Comparison of ENCODE assay signal across 30 cellular contexts in genomic region chr4:10738826-10739489, GRCh38. TPM values are rescaled to one million over a fixed set of nuclear protein-coding genes. Genes with fewer than 3 reads are reported as not detected.
DNase-seq lines count a peak whose midpoint lies in the region; ATAC-seq, FAIRE-seq and TF ChIP-seq lines count a peak whose summit lies in the region.
"Had no signal": no experiment of that assay in that cellular context is flagged by ENCODE, and none has a peak within 500 bp of the region (broad histone marks: within the 10 kb centered on the region; RNA-seq: fewer than 3 reads in every experiment).

No MANE protein-coding gene starts in this region.

- DNase-seq in NCI-H748 (lab: John Stamatoyannopoulos, UW; ENCODE audit: unreplicated experiment), result peak; percentile 30
- no peak for DNase-seq in NCI-H748 treated with DMSO at 0.1 percent for 48 hours (lab: John Stamatoyannopoulos, UW)
- no peak for DNase-seq in GM18507 (ENCODE audit: extremely low spot score, insufficient read length, low read depth)
- no peak for DNase-seq in activated T-helper 2 cell treated with anti-CD3 and anti-CD28 coated beads, Interferon-gamma antibody, Interleukin-2, Interleukin-4, amounts not matched to agents 10 μg/mL and 5 μg/mL and 100 μg/mL, durations not matched to agents 14 hours and 24 hours and 36 hours (ENCODE audit: low spot score)
- DNase-seq in epithelial cell of esophagus (ENCODE audit: low read depth), result peak; percentile 37
- DNase-seq in NCI-H1930 (lab: John Stamatoyannopoulos, UW), result no peak
- no peak for DNase-seq in activated T-cell treated with anti-CD3 and anti-CD28 coated beads, Interleukin-2, amount 50 U/mL, for 24 hours
- DNase-seq: activated CD4-positive, alpha-beta T cell treated with anti-CD3 and anti-CD28 coated beads, Interleukin-2, amount 50 U/mL, for 1 hour; activated CD8-positive, alpha-beta memory T cell treated with anti-CD3 and anti-CD28 coated beads, Interleukin-2, amount 50 U/mL, for 4 hours; effector memory CD4-positive, alpha-beta T cell; foreskin melanocyte; left ventricle myocardium inferior; midbrain; natural killer cell; NCI-H1417 treated with DMSO at 0.1 percent for 48 hours; NCI-H774; stimulated activated CD4-positive, alpha-beta T cell treated with anti-CD3 and anti-CD28 coated beads, Interleukin-2, amount 100 ng/mL, for 48 hours; T1000; uterus had no signal

- no peak for ATAC-seq in GM18505 (IDR thresholded peaks at IDR 0.05; ENCODE audit: unreplicated experiment)
- ATAC-seq: activated T-helper 17 cell treated with anti-CD3 and anti-CD28 coated beads, Interleukin-2, amount 50 U/mL, for 72 hours; esophagus mucosa; natural killer cell; SK-N-SH treated with all-trans-retinoic acid at 6 μM for 48 hours; stimulated activated effector memory CD8-positive, alpha-beta T cell treated with anti-CD3 and anti-CD28 coated beads, Interleukin-12 subunit alpha, Interleukin-12 subunit beta, amount 100 ng/mL, for 72 hours had no signal

- peak overlapping the region; percentile 48 for H3K27ac Mint-ChIP-seq in activated T-helper 2 cell treated with anti-CD3 and anti-CD28 coated beads, Interferon-gamma antibody, Interleukin-2, Interleukin-4, amounts not matched to agents 10 μg/mL and 5 μg/mL and 100 μg/mL, durations not matched to agents 14 hours and 24 hours and 36 hours
- H3K27ac Mint-ChIP-seq in activated T-cell treated with anti-CD3 and anti-CD28 coated beads, Interleukin-2, amount 50 U/mL, for 24 hours, result no peak overlapping the region
- H3K27ac Mint-ChIP-seq: activated naive CD8-positive, alpha-beta T cell; activated T-helper 17 cell treated with anti-CD3 and anti-CD28 coated beads, Interleukin-2, amount 50 U/mL, for 72 hours; natural killer cell; stimulated activated effector memory CD8-positive, alpha-beta T cell treated with anti-CD3 and anti-CD28 coated beads, Interleukin-12 subunit alpha, Interleukin-12 subunit beta, amount 100 ng/mL, for 72 hours had no signal

- intact Hi-C loops in activated T-helper 2 cell treated with anti-CD3 and anti-CD28 coated beads, Interferon-gamma antibody, Interleukin-2, Interleukin-4, amounts not matched to agents 10 μg/mL and 5 μg/mL and 100 μg/mL, durations not matched to agents 14 hours and 24 hours and 36 hours (cut with micrococcal nuclease), result loop anchor here (10.0 kb wide), 1 partner anchor 1134 kb away; no protein-coding TSS in a partner anchor

- peaks cover 50% of the 10 kb centered on the region for H3K4me1 Mint-ChIP-seq in activated T-helper 2 cell treated with anti-CD3 and anti-CD28 coated beads, Interferon-gamma antibody, Interleukin-2, Interleukin-4, amounts not matched to agents 10 μg/mL and 5 μg/mL and 100 μg/mL, durations not matched to agents 14 hours and 24 hours and 36 hours (ENCODE audit: low read depth)
- H3K4me1 Mint-ChIP-seq in activated T-cell treated with anti-CD3 and anti-CD28 coated beads, Interleukin-2, amount 50 U/mL, for 24 hours (ENCODE audit: low read depth), result peaks cover 10% of the 10 kb centered on the region
- H3K4me1 Mint-ChIP-seq: activated T-helper 17 cell treated with anti-CD3 and anti-CD28 coated beads, Interleukin-2, amount 50 U/mL, for 72 hours; natural killer cell had no signal

- no peak for TF ChIP-seq POLR2A in GM18505 (IDR thresholded peaks at IDR 0.05; ENCODE audit: borderline replicate concordance, extremely low read depth, insufficient read depth, insufficient read length)

- H3K27me3 Mint-ChIP-seq in activated T-helper 2 cell treated with anti-CD3 and anti-CD28 coated beads, Interferon-gamma antibody, Interleukin-2, Interleukin-4, amounts not matched to agents 10 μg/mL and 5 μg/mL and 100 μg/mL, durations not matched to agents 14 hours and 24 hours and 36 hours (ENCODE audit: low read depth), result no peaks in the 10 kb centered on the region
- peaks cover 2% of the 10 kb centered on the region for H3K27me3 Mint-ChIP-seq in activated T-cell treated with anti-CD3 and anti-CD28 coated beads, Interleukin-2, amount 50 U/mL, for 24 hours
- H3K27me3 Mint-ChIP-seq: activated naive CD8-positive, alpha-beta T cell; activated T-helper 17 cell treated with anti-CD3 and anti-CD28 coated beads, Interleukin-2, amount 50 U/mL, for 72 hours; brain had no signal

- H3K36me3 Mint-ChIP-seq in activated T-helper 2 cell treated with anti-CD3 and anti-CD28 coated beads, Interferon-gamma antibody, Interleukin-2, Interleukin-4, amounts not matched to agents 10 μg/mL and 5 μg/mL and 100 μg/mL, durations not matched to agents 14 hours and 24 hours and 36 hours (ENCODE audit: low read depth), result peaks cover 14% of the 10 kb centered on the region
- no peaks in the 10 kb centered on the region for H3K36me3 Mint-ChIP-seq in activated T-cell treated with anti-CD3 and anti-CD28 coated beads, Interleukin-2, amount 50 U/mL, for 24 hours (ENCODE audit: low read depth)
- H3K36me3 Mint-ChIP-seq: activated naive CD8-positive, alpha-beta T cell; brain; natural killer cell; stimulated activated effector memory CD8-positive, alpha-beta T cell treated with anti-CD3 and anti-CD28 coated beads, Interleukin-12 subunit alpha, Interleukin-12 subunit beta, amount 100 ng/mL, for 72 hours had no signal

- FAIRE-seq in GM18507 (lab: Jason Lieb, UNC), result peak; percentile 69
- FAIRE-seq: A204.1, colon had no signal

- peak overlapping the region; percentile 35 for H3K4me3 Mint-ChIP-seq in activated T-helper 2 cell treated with anti-CD3 and anti-CD28 coated beads, Interferon-gamma antibody, Interleukin-2, Interleukin-4, amounts not matched to agents 10 μg/mL and 5 μg/mL and 100 μg/mL, durations not matched to agents 14 hours and 24 hours and 36 hours (ENCODE audit: low read depth)
- H3K4me3 Mint-ChIP-seq in activated T-cell treated with anti-CD3 and anti-CD28 coated beads, Interleukin-2, amount 50 U/mL, for 24 hours, result no peak overlapping the region
- H3K4me3 Mint-ChIP-seq: activated naive CD8-positive, alpha-beta T cell; activated T-helper 17 cell treated with anti-CD3 and anti-CD28 coated beads, Interleukin-2, amount 50 U/mL, for 72 hours; brain; natural killer cell; stimulated activated effector memory CD8-positive, alpha-beta T cell treated with anti-CD3 and anti-CD28 coated beads, Interleukin-12 subunit alpha, Interleukin-12 subunit beta, amount 100 ng/mL, for 72 hours had no signal

- peaks cover 6% of the 10 kb centered on the region for H3K9me3 Mint-ChIP-seq in activated T-helper 2 cell treated with anti-CD3 and anti-CD28 coated beads, Interferon-gamma antibody, Interleukin-2, Interleukin-4, amounts not matched to agents 10 μg/mL and 5 μg/mL and 100 μg/mL, durations not matched to agents 14 hours and 24 hours and 36 hours
- H3K9me3 Mint-ChIP-seq in activated T-cell treated with anti-CD3 and anti-CD28 coated beads, Interleukin-2, amount 50 U/mL, for 24 hours, result no peaks in the 10 kb centered on the region
- H3K9me3 Mint-ChIP-seq: natural killer cell; stimulated activated effector memory CD8-positive, alpha-beta T cell treated with anti-CD3 and anti-CD28 coated beads, Interleukin-12 subunit alpha, Interleukin-12 subunit beta, amount 100 ng/mL, for 72 hours had no signal

- no peak overlapping the region for H3K4me3 ChIP-seq in epithelial cell of esophagus (ENCODE audit: low read length)
- H3K4me3 ChIP-seq: left ventricle myocardium inferior, thoracic aorta, uterus had no signal

- TF ChIP-seq CTCF in epithelial cell of esophagus (IDR thresholded peaks at IDR 0.05; ENCODE audit: insufficient read depth, low read depth, low read length, missing control alignments), result no peak

RNA-seq across cellular contexts. Expression of gene CLNK, which starts 54.4 kb away (rescaled TPM):
- 0.89 and 1.3 TPM in 2 replicates for total RNA-seq in activated T-helper 2 cell treated with anti-CD3 and anti-CD28 coated beads, Interferon-gamma antibody, Interleukin-2, Interleukin-4, amounts not matched to agents 10 μg/mL and 5 μg/mL and 100 μg/mL, durations not matched to agents 14 hours and 24 hours and 36 hours
- total RNA-seq: activated T-helper 17 cell treated with anti-CD3 and anti-CD28 coated beads, Interleukin-2, amount 50 U/mL, for 72 hours; left ventricle myocardium inferior; osteoblast; thoracic aorta; uterus had no signal

Comparison
In these comparisons a context has a peak if more than half of its experiments do, and no peak if none do; other contexts are left out.
1. DNase-seq: peak in NCI-H748 (single experiment) and epithelial cell of esophagus (single experiment); none in NCI-H748 treated with DMSO at 0.1 percent for 48 hours (single experiment), GM18507 (single experiment), activated T-helper 2 cell treated with anti-CD3 and anti-CD28 coated beads, Interferon-gamma antibody, Interleukin-2, Interleukin-4, amounts not matched to agents 10 μg/mL and 5 μg/mL and 100 μg/mL, durations not matched to agents 14 hours and 24 hours and 36 hours (single experiment), NCI-H1930 (0 of 2) and activated T-cell treated with anti-CD3 and anti-CD28 coated beads, Interleukin-2, amount 50 U/mL, for 24 hours (single experiment).